Comparison of ENCODE assay signal across 1 cellular context in genomic region chr15:25852696-25853524, GRCh38.
TF ChIP-seq lines count a peak whose summit lies in the region.

No MANE protein-coding gene starts in this region.

TF ChIP-seq in WTC11, 78 proteins besides CTCF, POLR2A, EP300 and RAD21 (continued from another document):
- no peak for TF ChIP-seq USF2 (CRISPR knock-in tag; IDR thresholded peaks at IDR 0.05)
- TF ChIP-seq STAT6 (CRISPR knock-in tag; conservative IDR thresholded peaks at IDR 0.05; ENCODE audit: low read depth) = no peak
- no peak for TF ChIP-seq RELA (CRISPR knock-in tag; IDR thresholded peaks at IDR 0.05; ENCODE audit: borderline replicate concordance)
- TF ChIP-seq ZNF396 (CRISPR knock-in tag; IDR thresholded peaks at IDR 0.05; ENCODE audit: borderline replicate concordance) = no peak
- no peak for TF ChIP-seq ZSCAN18 (CRISPR knock-in tag; IDR thresholded peaks at IDR 0.05)
- no peak for TF ChIP-seq KAT7 (CRISPR knock-in tag; IDR thresholded peaks at IDR 0.05; ENCODE audit: borderline replicate concordance)
- no peak for TF ChIP-seq ZNF423 (CRISPR knock-in tag; IDR thresholded peaks at IDR 0.05)
- TF ChIP-seq CREM (CRISPR knock-in tag; IDR thresholded peaks at IDR 0.05) = no peak
- TF ChIP-seq IRF2 (CRISPR knock-in tag; IDR thresholded peaks at IDR 0.05; ENCODE audit: borderline replicate concordance, low read depth) = no peak
- no peak for TF ChIP-seq MXD4 (CRISPR knock-in tag; IDR thresholded peaks at IDR 0.05; ENCODE audit: borderline replicate concordance)
- no peak for TF ChIP-seq OVOL2 (CRISPR knock-in tag; IDR thresholded peaks at IDR 0.05; ENCODE audit: borderline replicate concordance)
